ENCODE assay signal across 17 cellular contexts in the genomic region with DNA sequence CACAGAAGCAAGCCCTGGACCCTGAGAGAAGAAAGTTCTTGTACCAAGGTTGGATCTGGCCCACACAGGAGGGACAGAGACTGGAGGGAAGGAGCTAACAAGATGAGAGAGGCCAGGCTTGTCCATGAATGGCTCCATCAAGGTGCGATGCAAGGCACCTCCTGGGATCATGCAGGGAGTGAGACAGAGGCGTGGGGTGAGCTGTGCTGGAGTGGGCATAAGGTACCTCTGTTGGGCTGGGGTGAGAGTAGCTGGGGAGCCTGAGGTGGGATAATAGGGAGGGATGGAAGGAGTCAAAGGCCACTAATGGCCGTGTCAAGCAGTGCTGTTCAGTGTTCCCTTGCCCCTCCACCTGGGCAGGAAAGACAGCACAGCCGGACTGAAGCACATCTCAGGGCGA. TPM values are rescaled to one million over a fixed set of nuclear protein-coding genes. Genes with fewer than 3 reads are reported as not detected.
DNase-seq lines count a peak whose midpoint lies in the region; ATAC-seq and TF ChIP-seq lines count a peak whose summit lies in the region.
"Had no signal": no experiment of that assay in that cellular context is flagged by ENCODE, and none has a peak within 500 bp of the region (broad histone marks: within the 10 kb centered on the region; RNA-seq: fewer than 3 reads in every experiment).

No MANE protein-coding gene starts in this region.

- intact Hi-C loops in CD14-positive monocyte (cut with micrococcal nuclease): no loop called here
- intact Hi-C loops in Panc1 (cut with micrococcal nuclease; ENCODE audit: unreplicated experiment): no loop called here
- intact Hi-C loops in colonic mucosa (cut with DNase I): no loop called here

- H3K4me1 Mint-ChIP-seq in CD14-positive monocyte (peaks cover 2% of the 10 kb centered on the region), type B pancreatic cell (ENCODE audit: unreplicated experiment) (peaks cover 8% of the 10 kb centered on the region)

- no peak overlapping the region for H3K27ac ChIP-seq in Panc1 (ENCODE audit: low read length)
- H3K27ac ChIP-seq in colonic mucosa: no peak overlapping the region
- H3K27ac ChIP-seq: C4-2B had no signal

- H3K36me3 Mint-ChIP-seq in CD14-positive monocyte (peaks cover 0 to 3% of the 10 kb centered on the region in 2 donors), type B pancreatic cell (no peaks in the 10 kb centered on the region)
- H3K36me3 Mint-ChIP-seq: CD8-positive, alpha-beta T cell had no signal

- no TSS peak for BruUV-seq in Panc1 (replicated peaks; lab: Mats Ljungman, UMichigan)

- ATAC-seq in Panc1: 0 out of 2 replicates have a peak, but pooled peaks have one; percentile 37
- ATAC-seq in GM19463 (IDR thresholded peaks at IDR 0.05; ENCODE audit: unreplicated experiment): no peak
- ATAC-seq: CD8-positive, alpha-beta T cell had no signal

- H3K4me3 Mint-ChIP-seq in CD14-positive monocyte (no peak overlapping the region), type B pancreatic cell (no peak overlapping the region)
- H3K4me3 Mint-ChIP-seq: CD8-positive, alpha-beta T cell had no signal

- H3K4me3 ChIP-seq in Panc1 (ENCODE audit: low read depth in 2 of 2, low read length in 2 of 2) (no peak overlapping the region), colonic mucosa (no peak overlapping the region)

- H3K9me3 ChIP-seq in Panc1 (ENCODE audit: control insufficient read depth, insufficient read depth, low read depth, low read length) (no peaks in the 10 kb centered on the region), colonic mucosa (no peaks in the 10 kb centered on the region)

- peaks cover 0 to 9% (median 8%) of the 10 kb centered on the region in 7 donors for H3K9me3 Mint-ChIP-seq in CD14-positive monocyte
- H3K9me3 Mint-ChIP-seq in type B pancreatic cell: no peaks in the 10 kb centered on the region
- H3K9me3 Mint-ChIP-seq: CD8-positive, alpha-beta T cell had no signal

- CTCF ChIA-PET in Panc1 (lab: Charles Lee): no interaction called here

- peaks cover 5% of the 10 kb centered on the region for H3K27me3 ChIP-seq in Panc1 (ENCODE audit: control insufficient read depth, insufficient read depth, low read length)
- no peaks in the 10 kb centered on the region for H3K27me3 ChIP-seq in colonic mucosa

- no peak overlapping the region for H3K27ac Mint-ChIP-seq in CD14-positive monocyte
- no peak overlapping the region for H3K27ac Mint-ChIP-seq in type B pancreatic cell
- H3K27ac Mint-ChIP-seq: CD8-positive, alpha-beta T cell had no signal

- DNase-seq in CD14-positive monocyte (ENCODE audit: low spot score): peak; percentile 40
- no peak for DNase-seq in Panc1 (ENCODE audit: low read depth, low spot score)
- DNase-seq in islet precursor cell: peak; percentile 40
- peak; percentile 39 for DNase-seq in type B pancreatic cell (ENCODE audit: extremely low spot score, unreplicated experiment)
- DNase-seq in inferior parietal cortex (ENCODE audit: extremely low spot score): no peak
- DNase-seq in colonic mucosa: no peak
- DNase-seq: AML-193, Calu3, DMS79 treated with DMSO at 0.1 percent for 48 hours, GF-D8, HCEC 1CT had no signal

- H3K27me3 Mint-ChIP-seq in CD14-positive monocyte (ENCODE audit: low read depth in 3 of 3): peaks cover 0 to 3% (median 0%) of the 10 kb centered on the region in 3 donors
- no peaks in the 10 kb centered on the region for H3K27me3 Mint-ChIP-seq in type B pancreatic cell

- H3K4me1 ChIP-seq in Panc1 (ENCODE audit: control insufficient read depth, insufficient read depth, low read length) (no peaks in the 10 kb centered on the region), colonic mucosa (no peaks in the 10 kb centered on the region)

- H3K36me3 ChIP-seq in Panc1 (ENCODE audit: control insufficient read depth, insufficient read depth, low read length) (no peaks in the 10 kb centered on the region), colonic mucosa (no peaks in the 10 kb centered on the region)

- no peak for TF ChIP-seq CTCF in CD14-positive monocyte (IDR thresholded peaks at IDR 0.05)
- no peak for TF ChIP-seq CTCF in Panc1 (IDR thresholded peaks at IDR 0.05)
- TF ChIP-seq CTCF in type B pancreatic cell (conservative IDR thresholded peaks at IDR 0.05): no peak
- no peak for TF ChIP-seq CTCF in colonic mucosa (IDR thresholded peaks at IDR 0.05)

- H3K9ac ChIP-seq in colonic mucosa (ENCODE audit: low read depth in 2 of 2, low read length in 2 of 2): no peak overlapping the region

- POLR2A ChIA-PET in Panc1 (lab: Charles Lee): no interaction called here

- in situ Hi-C loops in Panc1 (cut with HindIII; ENCODE audit: low pct_unique_long_range_greater_than_20kb, low sequenced_read_pairs): no loop called here

RNA-seq across cellular contexts. Expression of gene TMEM72, which starts 9.9 kb away (rescaled TPM):
- polyA plus RNA-seq in CD14-positive monocyte: not detected
- not detected for total RNA-seq in Panc1 (2021; ENCODE audit: unreplicated experiment)
- not detected for polyA plus RNA-seq in Panc1 (2012; ENCODE audit: insufficient read length)
- 0.40 and 1.2 TPM in 2 replicates for total RNA-seq in type B pancreatic cell (ENCODE audit: low replicate concordance)
- total RNA-seq in colonic mucosa: 10 to 100 TPM; 14.5 to 17.6 TPM
- total RNA-seq: Calu3; CD8-positive, alpha-beta T cell; H4; HT-29 had no signal
- polyA plus RNA-seq: BJ had no signal

RNA-seq across cellular contexts. Expression of gene RASSF4, which starts 38.5 kb away (rescaled TPM):
- polyA plus RNA-seq in CD14-positive monocyte: 100 to 1,000 TPM; 117 to 120 TPM
- total RNA-seq in Panc1 (2021; ENCODE audit: unreplicated experiment) (13.9 TPM), type B pancreatic cell (ENCODE audit: low replicate concordance) (22.7 and 27.9 TPM in 2 replicates), colonic mucosa (10 to 100 TPM; 13.1 to 19.9 TPM)
- polyA plus RNA-seq in Panc1 (2012; ENCODE audit: insufficient read length): 15.7 TPM

RNA-seq across cellular contexts. Expression of gene DEPP1, which starts 57.5 kb away (rescaled TPM):
- not detected for polyA plus RNA-seq in CD14-positive monocyte
- 16.6 TPM for total RNA-seq in Panc1 (2021; ENCODE audit: unreplicated experiment)
- 26.2 TPM for polyA plus RNA-seq in Panc1 (2012; ENCODE audit: insufficient read length)
- 25.7 and 53.0 TPM in 2 replicates for total RNA-seq in type B pancreatic cell (ENCODE audit: low replicate concordance)
- 10 to 100 TPM; 11.1 to 20.2 TPM for total RNA-seq in colonic mucosa
- total RNA-seq: CD8-positive, alpha-beta T cell had no signal

Comparison
In these comparisons a context has a peak if more than half of its experiments do, and no peak if none do; other contexts are left out.
1. DNase-seq: peak in CD14-positive monocyte (single experiment), islet precursor cell (single experiment) and type B pancreatic cell (single experiment); none in Panc1 (single experiment), inferior parietal cortex (single experiment) and colonic mucosa (single experiment).